18 cellular contexts compared by ENCODE assay signal in genomic region chr10:497898-498451, GRCh38.
DNase-seq lines count a peak whose midpoint lies in the region; ATAC-seq and TF ChIP-seq lines count a peak whose summit lies in the region.
"Had no signal": no experiment of that assay in that cellular context is flagged by ENCODE, and none has a peak within 500 bp of the region (broad histone marks: within the 10 kb centered on the region; RNA-seq: fewer than 3 reads in every experiment).

No MANE protein-coding gene starts in this region.

- CTCF ChIA-PET in HEK293 (lab: Yijun Ruan, JAX) (interaction anchor here (1.2 to 1.8 kb wide), 2 partner anchors 13 to 15 kb away, joined by 4 read pairs; no protein-coding TSS in a partner anchor), WTC11 (lab: Charles Lee) (interaction anchor here (0.8 to 1.3 kb wide), 2 partner anchors 14 to 291 kb away, joined by 3 read pairs; no protein-coding TSS in a partner anchor)

- H3K9me3 Mint-ChIP-seq in WTC11, result no peaks in the 10 kb centered on the region

- TF ChIP-seq CTCF in HEK293 (tag by site-specific recombination; IDR thresholded peaks at IDR 0.05) (no peak), WTC11 (IDR thresholded peaks at IDR 0.05) (no peak), gastrocnemius medialis (IDR thresholded peaks at IDR 0.05 in 4 of 5, conservative IDR thresholded peaks at IDR 0.05 in 1 of 5) (no peak)

- H3K36me3 ChIP-seq in HEK293 (ENCODE audit: control insufficient read depth in 2 of 2, insufficient read depth in 1 of 2, low read length in 2 of 2) (no peaks in the 10 kb centered on the region), gastrocnemius medialis (no peaks in the 10 kb centered on the region)

- POLR2A ChIA-PET in HEK293 (lab: Yijun Ruan, JAX), result no interaction called here
- POLR2A ChIA-PET in WTC11 (lab: Charles Lee), result no interaction called here

- H3K27ac Mint-ChIP-seq in WTC11, result no peak overlapping the region
- H3K27ac Mint-ChIP-seq: CD4-positive, CD25-positive, alpha-beta regulatory T cell had no signal

- peaks cover 6% of the 10 kb centered on the region; the same call in 1 of the 2 replicates for H3K4me1 ChIP-seq in HEK293 (ENCODE audit: control insufficient read depth, insufficient read depth, low read length)
- H3K4me1 ChIP-seq in right cardiac atrium (ENCODE audit: control insufficient read depth, insufficient read depth, low read length), result peaks cover 11% of the 10 kb centered on the region
- H3K4me1 ChIP-seq in gastrocnemius medialis, result peaks cover 34 to 46% of the 10 kb centered on the region in 2 donors

- H3K27me3 ChIP-seq in right cardiac atrium (ENCODE audit: control insufficient read depth, insufficient read depth), result no peaks in the 10 kb centered on the region
- no peaks in the 10 kb centered on the region for H3K27me3 ChIP-seq in gastrocnemius medialis

- no peak for DNase-seq in WTC11 (ENCODE audit: low spot score)
- DNase-seq in right cardiac atrium, result no peak
- DNase-seq in gastrocnemius medialis, result peak in 1 of 2 donors; percentile 28
- DNase-seq in NCI-H748 treated with DMSO at 0.1 percent for 48 hours (lab: John Stamatoyannopoulos, UW), result no peak
- DNase-seq: ACHN; Calu3; CD4-positive, CD25-positive, alpha-beta regulatory T cell; DND-41; GDM1; Karpas-422; NCI-H2081; NCI-H526; PC-3; SHP77 had no signal

- H3K4me1 Mint-ChIP-seq in WTC11, result peaks cover 15% of the 10 kb centered on the region

- H3K9me3 ChIP-seq in HEK293 (ENCODE audit: control insufficient read depth, insufficient read depth, low read depth, low read length) (no peaks in the 10 kb centered on the region), right cardiac atrium (ENCODE audit: control insufficient read depth, low read length) (no peaks in the 10 kb centered on the region), gastrocnemius medialis (no peaks in the 10 kb centered on the region)

- H3K4me3 ChIP-seq in HEK293 (ENCODE audit: low read depth, low read length), result no peak overlapping the region
- no peak overlapping the region for H3K4me3 ChIP-seq in right cardiac atrium (ENCODE audit: low read length)
- H3K4me3 ChIP-seq in gastrocnemius medialis, result no peak overlapping the region

- 81% methylated on average over 6 of the region's 6 CpGs for WGBS in right cardiac atrium

- ATAC-seq in WTC11 (no peak), right cardiac atrium (peak; percentile 54 to 56), gastrocnemius medialis (peak; percentile 49 to 51), GM18873 (IDR thresholded peaks at IDR 0.05; ENCODE audit: low FRiP score, unreplicated experiment) (no peak), GM18502 (IDR thresholded peaks at IDR 0.05; ENCODE audit: poor library complexity, unreplicated experiment) (no peak)
- ATAC-seq: PC-3, SK-N-SH treated with all-trans-retinoic acid at 6 μM for 48 hours had no signal

- H3K36me3 Mint-ChIP-seq in WTC11, result no peaks in the 10 kb centered on the region
- H3K36me3 Mint-ChIP-seq: CD4-positive, CD25-positive, alpha-beta regulatory T cell had no signal

- in situ Hi-C loops in gastrocnemius medialis (cut with MboI; ENCODE audit: low sequenced_read_pairs in 4 of 4), result no loop called here

- H3K4me3 Mint-ChIP-seq in WTC11, result no peak overlapping the region
- H3K4me3 Mint-ChIP-seq: CD4-positive, CD25-positive, alpha-beta regulatory T cell had no signal

- no peak for TF ChIP-seq POLR2A in gastrocnemius medialis (IDR thresholded peaks at IDR 0.05)

- peaks cover 25% of the 10 kb centered on the region for H3K27me3 Mint-ChIP-seq in WTC11 (ENCODE audit: low read depth)

- H3K27ac ChIP-seq in HEK293 (ENCODE audit: extremely low read depth, low read depth, low read length) (no peak overlapping the region), right cardiac atrium (ENCODE audit: low read length) (no peak overlapping the region), gastrocnemius medialis (no peak overlapping the region)

- intact Hi-C loops in right cardiac atrium (cut with DNase I) (loop anchor here in 1 of 4 donors (10.0 kb wide), 1 partner anchor 317 kb away; no protein-coding TSS in a partner anchor), gastrocnemius medialis (cut with DNase I; ENCODE audit: low total_unique reads) (no loop called here)

TF ChIP-seq in HEK293, 187 proteins besides CTCF, POLR2A, EP300 and RAD21:
- TF ChIP-seq ZSCAN30 (tag by site-specific recombination; IDR thresholded peaks at IDR 0.05), result no peak
- peak; percentile 68 for TF ChIP-seq ZNF121 (tag by site-specific recombination; IDR thresholded peaks at IDR 0.05)

TF ChIP-seq in WTC11, 78 proteins besides CTCF, POLR2A, EP300 and RAD21:
- TF ChIP-seq ZNF121 (CRISPR knock-in tag; IDR thresholded peaks at IDR 0.05) (peak; percentile 67; the same call in 1 of the 2 replicates), NR2C2 (CRISPR knock-in tag; IDR thresholded peaks at IDR 0.05) (no peak)
TF ChIP-seq in WTC11: peak in this region for 1.

Comparison
In these comparisons a context has a peak if more than half of its experiments do, and no peak if none do; other contexts are left out.
1. ATAC-seq: peak in right cardiac atrium (2 of 2) and gastrocnemius medialis (2 of 2); none in WTC11 (single experiment), GM18873 (single experiment) and GM18502 (single experiment).
2. Of the 8 proteins assayed by ChIP-seq in both HEK293 and WTC11: peak only in HEK293: none; only in WTC11: none; in both: ZNF121; in neither: 7.